ENCODE assay signal across 8 cellular contexts in genomic region chr11:69670158-69670845, GRCh38. TPM values are rescaled to one million over a fixed set of nuclear protein-coding genes. Genes with fewer than 3 reads are reported as not detected.
A peak's percentile ranks its signal among the peaks of the same experiment; 100 is the strongest.
DNase-seq lines count a peak whose midpoint lies in the region; ATAC-seq and TF ChIP-seq lines count a peak whose summit lies in the region.

No MANE protein-coding gene starts in this region.

- TF ChIP-seq CTCF in heart left ventricle (IDR thresholded peaks at IDR 0.05) (peak; percentile 91 to 99 (median 96)), psoas muscle (IDR thresholded peaks at IDR 0.05) (peak; percentile 89)

- peaks cover 0 to 77% (median 59%) of the 10 kb centered on the region in 9 donors for H3K36me3 ChIP-seq in heart left ventricle
- peaks cover 0 to 69% of the 10 kb centered on the region in 2 donors for H3K36me3 ChIP-seq in psoas muscle (ENCODE audit: insufficient read depth in 1 of 2, low read depth in 1 of 2)

- TF ChIP-seq POLR2A in heart left ventricle (IDR thresholded peaks at IDR 0.05): no peak

- H3K4me1 ChIP-seq in heart left ventricle: peaks cover 0 to 32% (median 23%) of the 10 kb centered on the region in 12 donors
- H3K4me1 ChIP-seq in psoas muscle: peaks cover 28% of the 10 kb centered on the region

- peak; percentile 53 to 78 (median 70) for ATAC-seq in heart left ventricle
- ATAC-seq in psoas muscle: peak; percentile 50 to 77 (median 68)
- ATAC-seq in GM18520 (IDR thresholded peaks at IDR 0.05; ENCODE audit: unreplicated experiment): no peak

- intact Hi-C loops in heart left ventricle (cut with DNase I): loop anchor here in 5 of 10 donors (1.0 to 2.0 kb wide), 3 partner anchors 26 to 570 kb away; no protein-coding TSS in a partner anchor
- intact Hi-C loops in psoas muscle (cut with DNase I): no loop called here

- H3K9me3 ChIP-seq in heart left ventricle (no peaks in the 10 kb centered on the region), psoas muscle (no peaks in the 10 kb centered on the region)

- WGBS in heart left ventricle, 4 donors: 26 to 33% (median 30%) methylated on average over 17 to 18 of the region's 18 CpGs
- 29 to 36% (median 33%) methylated on average over 18 of the region's 18 CpGs for WGBS in psoas muscle, 3 donors

- peak overlapping the region in 4 of 12 donors; percentile 2 to 42 (median 22) for H3K27ac ChIP-seq in heart left ventricle
- H3K27ac ChIP-seq in psoas muscle: no peak overlapping the region

- DNase-seq in GDM1 (lab: John Stamatoyannopoulos, UW): peak; percentile 36
- peak; percentile 74 for DNase-seq in NCI-H1092 (lab: John Stamatoyannopoulos, UW)
- DNase-seq in SKM-1 treated with dmso at 0.1 percent for 144 hours (lab: John Stamatoyannopoulos, UW; ENCODE audit: unreplicated experiment): peak; percentile 49
- peak; percentile 23 for DNase-seq in activated naive CD8-positive, alpha-beta T cell treated with anti-CD3 and anti-CD28 coated beads, Interleukin-2, amount 50 U/mL, for 16 hours (ENCODE audit: low read depth, low spot score)
- peak; percentile 84 to 89 (median 88) for DNase-seq in heart left ventricle
- peak; percentile 80 to 91 for DNase-seq in psoas muscle
- no peak for DNase-seq in cortex of kidney (lab: John Stamatoyannopoulos, UW)

- H3K4me3 ChIP-seq in heart left ventricle (no peak overlapping the region), psoas muscle (no peak overlapping the region)

- H3K27me3 ChIP-seq in heart left ventricle: no peaks in the 10 kb centered on the region
- H3K27me3 ChIP-seq in psoas muscle (ENCODE audit: insufficient read depth in 3 of 3, low read length in 2 of 3): no peaks in the 10 kb centered on the region

RNA-seq across cellular contexts. Expression of gene LTO1, which starts 4.9 kb away (rescaled TPM):
- 10 to 100 TPM in 1 of 9 donors, 1 to 10 TPM in 8; 4.1 to 13.4 (median 8.4) TPM for total RNA-seq in heart left ventricle
- 10 to 100 TPM; 10.9 to 14.4 TPM for polyA plus RNA-seq in heart left ventricle
- total RNA-seq in psoas muscle: 10 to 100 TPM in 1 of 4 donors, 1 to 10 TPM in 3; 8.5 to 15.5 (median 8.7) TPM
- 10 to 100 TPM in 2 of 3 donors, 1 to 10 TPM in 1; 9.2 to 28.1 (median 21.0) TPM for polyA plus RNA-seq in psoas muscle

RNA-seq across cellular contexts. Expression of gene CCND1, which starts 29.3 kb away (rescaled TPM):
- total RNA-seq in heart left ventricle: 100 to 1,000 TPM; 104 to 312 (median 162) TPM
- 10 to 100 TPM; 27.9 to 50.5 TPM for polyA plus RNA-seq in heart left ventricle
- total RNA-seq in psoas muscle: 10 to 100 TPM in 1 of 4 donors, 1 to 10 TPM in 3; 6.5 to 11.3 (median 7.9) TPM
- 1 to 10 TPM; 1.8 to 2.2 (median 1.8) TPM for polyA plus RNA-seq in psoas muscle

RNA-seq across cellular contexts. Expression of gene FGF19, which starts 33.5 kb away (rescaled TPM):
- total RNA-seq in heart left ventricle (not detected), psoas muscle (not detected)
- polyA plus RNA-seq in heart left ventricle (not detected), psoas muscle (not detected)

Comparison
In these comparisons a context has a peak if more than half of its experiments do, and no peak if none do; other contexts are left out.
1. RNA of gene CCND1, which starts 29.3 kb away (total RNA-seq): 104 to 312 TPM in heart left ventricle; 6.5 to 11.3 TPM in psoas muscle; every median in the first group is over 4 times any median in the second.